17 cellular contexts compared by ENCODE assay signal in genomic region chr10:64574371-64574770, GRCh38.
DNase-seq lines count a peak whose midpoint lies in the region; ATAC-seq lines count a peak whose summit lies in the region.
"Had no signal": no experiment of that assay in that cellular context is flagged by ENCODE, and none has a peak within 500 bp of the region (broad histone marks: within the 10 kb centered on the region; RNA-seq: fewer than 3 reads in every experiment).

No MANE protein-coding gene starts in this region.

- DNase-seq in NCI-H1417 (lab: John Stamatoyannopoulos, UW) (peak in 2 of 3 experiments; percentile 17 to 68), NCI-H1417 treated with DMSO at 0.1 percent for 48 hours (lab: John Stamatoyannopoulos, UW) (no peak), NCI-H1105 (lab: John Stamatoyannopoulos, UW) (peak; percentile 44), astrocyte of the hippocampus (ENCODE audit: low read depth, low spot score) (peak; percentile 19), mucosa of gallbladder (ENCODE audit: low spot score) (peak; percentile 66), activated T-cell treated with anti-CD3 and anti-CD28 coated beads for 4 hours (no peak), MG63 (no peak)
- DNase-seq: activated CD4-positive, alpha-beta T cell treated with anti-CD3 and anti-CD28 coated beads, Interleukin-2, amount 10 ng/mL, durations not matched to agents 24 days and 14 days; activated effector memory CD4-positive, alpha-beta T cell treated with Interleukin-2 at 50 U/mL for 16 hours; DMS79 treated with DMSO at 0.1 percent for 48 hours; erythroblast; gastrocnemius medialis; NCI-H1092 treated with DMSO at 0.1 percent for 48 hours; psoas muscle; uterus had no signal

- no peak overlapping the region for H3K4me3 ChIP-seq in MG63
- H3K4me3 ChIP-seq: BLaER1 treated with 17β-estradiol and CSF1 and Interleukin-3, amounts not matched to agents 10 nM and 100 nM; gastrocnemius medialis; psoas muscle; uterus had no signal

- no peaks in the 10 kb centered on the region for H3K36me3 ChIP-seq in MG63
- H3K36me3 ChIP-seq: BLaER1 treated with 17β-estradiol and CSF1 and Interleukin-3, amounts not matched to agents 10 nM and 100 nM; gastrocnemius medialis; uterus had no signal

- H3K9me3 ChIP-seq in MG63: no peaks in the 10 kb centered on the region
- H3K9me3 ChIP-seq: BLaER1 treated with 17β-estradiol and CSF1 and Interleukin-3, amounts not matched to agents 10 nM and 100 nM; gastrocnemius medialis; psoas muscle; uterus had no signal

- no peak for ATAC-seq in GM18870 (IDR thresholded peaks at IDR 0.05; ENCODE audit: unreplicated experiment)
- ATAC-seq: gastrocnemius medialis, psoas muscle had no signal

- H3K27me3 ChIP-seq in MG63: no peaks in the 10 kb centered on the region
- H3K27me3 ChIP-seq: BLaER1 treated with 17β-estradiol and CSF1 and Interleukin-3, amounts not matched to agents 10 nM and 100 nM; gastrocnemius medialis; uterus had no signal

Comparison
In these comparisons a context has a peak if more than half of its experiments do, and no peak if none do; other contexts are left out.
1. DNase-seq: peak in NCI-H1417 (2 of 3), NCI-H1105 (single experiment), astrocyte of the hippocampus (single experiment) and mucosa of gallbladder (single experiment); none in NCI-H1417 treated with DMSO at 0.1 percent for 48 hours (single experiment), activated T-cell treated with anti-CD3 and anti-CD28 coated beads for 4 hours (single experiment) and MG63 (single experiment).